Comparison of ENCODE assay signal across 22 cellular contexts in genomic region chr2:46303233-46303632, GRCh38. TPM values are rescaled to one million over a fixed set of nuclear protein-coding genes. Genes with fewer than 3 reads are reported as not detected.
DNase-seq lines count a peak whose midpoint lies in the region; ATAC-seq and TF ChIP-seq lines count a peak whose summit lies in the region.
"Had no signal": no experiment of that assay in that cellular context is flagged by ENCODE, and none has a peak within 500 bp of the region (broad histone marks: within the 10 kb centered on the region; RNA-seq: fewer than 3 reads in every experiment).

No MANE protein-coding gene starts in this region.

- H3K4me1 Mint-ChIP-seq in activated T-cell treated with anti-CD3 and anti-CD28 coated beads, Interleukin-2, amount 50 U/mL, for 4 hours (ENCODE audit: low read depth): peaks cover 43% of the 10 kb centered on the region

- H3K36me3 ChIP-seq in esophagus squamous epithelium (no peaks in the 10 kb centered on the region), parathyroid adenoma (ENCODE audit: control insufficient read depth, insufficient read depth, low read length) (no peaks in the 10 kb centered on the region)
- H3K36me3 ChIP-seq: neutrophil, Peyer's patch had no signal

- H3K4me2 ChIP-seq in parathyroid adenoma (ENCODE audit: low read length): peak overlapping the region; percentile 4

- no peak overlapping the region for H2AFZ ChIP-seq in parathyroid adenoma

- TF ChIP-seq CTCF in esophagus squamous epithelium (IDR thresholded peaks at IDR 0.05): no peak
- TF ChIP-seq CTCF in parathyroid adenoma (IDR thresholded peaks at IDR 0.05): no peak
- TF ChIP-seq CTCF in GM13977 (IDR thresholded peaks at IDR 0.05; ENCODE audit: extremely low read depth, insufficient read depth, missing control alignments): no peak

- H3K4me1 ChIP-seq in right cardiac atrium (ENCODE audit: control insufficient read depth, insufficient read depth, low read length) (peaks cover 28% of the 10 kb centered on the region), esophagus squamous epithelium (peaks cover 27 to 90% (median 70%) of the 10 kb centered on the region in 3 donors), parathyroid adenoma (peaks cover 27% of the 10 kb centered on the region)

- no peaks in the 10 kb centered on the region for H3K9me3 ChIP-seq in right cardiac atrium (ENCODE audit: control insufficient read depth, low read length)
- no peaks in the 10 kb centered on the region for H3K9me3 ChIP-seq in esophagus squamous epithelium
- H3K9me3 ChIP-seq in parathyroid adenoma (ENCODE audit: control insufficient read depth, low read length): no peaks in the 10 kb centered on the region
- H3K9me3 ChIP-seq: neutrophil had no signal

- intact Hi-C loops in right cardiac atrium (cut with DNase I): loop anchor here in 2 of 4 donors (10.0 kb wide), 2 partner anchors 52 to 62 kb away; no protein-coding TSS in a partner anchor
- intact Hi-C loops in Right ventricle myocardium superior (cut with DNase I): no loop called here
- intact Hi-C loops in esophagus squamous epithelium (cut with DNase I): loop anchor here (10.0 kb wide), 1 partner anchor 62 kb away; no protein-coding TSS in a partner anchor

- H3K27me3 Mint-ChIP-seq in activated T-cell treated with anti-CD3 and anti-CD28 coated beads, Interleukin-2, amount 50 U/mL, for 4 hours (ENCODE audit: low read depth): peaks cover 70% of the 10 kb centered on the region

- DNase-seq in right cardiac atrium (no peak), Right ventricle myocardium superior (no peak), esophagus squamous epithelium (lab: John Stamatoyannopoulos, UW) (no peak), GM13977 (ENCODE audit: low spot score) (no peak), glomerular visceral epithelial cell (ENCODE audit: extremely low spot score) (no peak), COLO668 (lab: John Stamatoyannopoulos, UW; ENCODE audit: unreplicated experiment) (no peak)
- no peak for DNase-seq in activated T-cell treated with anti-CD3 and anti-CD28 coated beads, Interleukin-2, amount 50 U/mL, for 4 hours
- DNase-seq: activated CD4-positive, alpha-beta T cell treated with anti-CD3 and anti-CD28 coated beads, Interleukin-2, amount 10 ng/mL, durations not matched to agents 24 days and 14 days; CD4-positive, alpha-beta T cell; H7; head of caudate nucleus; immature natural killer cell; NCI-H1417; NCI-H510A; Peyer's patch; stimulated activated CD4-positive, alpha-beta T cell treated with anti-CD3 and anti-CD28 coated beads, Interleukin-4, amount 100 ng/mL, for 24 hours; stimulated activated naive CD8-positive, alpha-beta T cell treated with anti-CD3 and anti-CD28 coated beads, Interleukin-15, Interleukin-2, amounts not matched to agents 100 U/mL and 50 U/mL, for 24 hours had no signal

- H3K4me3 ChIP-seq in right cardiac atrium (ENCODE audit: low read length) (peak overlapping the region; percentile 14), esophagus squamous epithelium (peak overlapping the region in 2 of 4 donors; percentile 1 to 33), parathyroid adenoma (ENCODE audit: low read depth, low read length) (no peak overlapping the region)
- H3K4me3 ChIP-seq: Peyer's patch had no signal

- peak overlapping the region; percentile 25 for H3K27ac ChIP-seq in right cardiac atrium (ENCODE audit: low read length)
- H3K27ac ChIP-seq in esophagus squamous epithelium: peak overlapping the region in 3 of 4 donors; percentile 37 to 95 (median 71)
- no peak overlapping the region for H3K27ac ChIP-seq in parathyroid adenoma
- H3K27ac ChIP-seq: neutrophil, VCaP had no signal

- H3K27me3 ChIP-seq in right cardiac atrium (ENCODE audit: control insufficient read depth, insufficient read depth): no peaks in the 10 kb centered on the region
- no peaks in the 10 kb centered on the region for H3K27me3 ChIP-seq in esophagus squamous epithelium
- no peaks in the 10 kb centered on the region for H3K27me3 ChIP-seq in parathyroid adenoma (ENCODE audit: control insufficient read depth, insufficient read depth, low read length)
- H3K27me3 ChIP-seq: Peyer's patch had no signal

- TF ChIP-seq POLR2A in esophagus squamous epithelium (IDR thresholded peaks at IDR 0.05): no peak

- H3K36me3 Mint-ChIP-seq in activated T-cell treated with anti-CD3 and anti-CD28 coated beads, Interleukin-2, amount 50 U/mL, for 4 hours (ENCODE audit: insufficient read depth): no peaks in the 10 kb centered on the region
- H3K36me3 Mint-ChIP-seq: immature natural killer cell had no signal

- in situ Hi-C loops in GM13977 (cut with MboI; ENCODE audit: low pct_unique_long_range_greater_than_20kb, low sequenced_read_pairs, unreplicated experiment): no loop called here

- ATAC-seq in right cardiac atrium: peak in 1 of 2 donors; percentile 22
- no peak for ATAC-seq in Right ventricle myocardium superior (ENCODE audit: poor library complexity)
- ATAC-seq in activated T-cell treated with anti-CD3 and anti-CD28 coated beads, Interleukin-2, amount 50 U/mL, for 4 hours: no peak
- ATAC-seq: activated naive CD4-positive, alpha-beta T cell treated with anti-CD3 and anti-CD28 coated beads, Interleukin-2, amount 50 U/mL, for 72 hours; activated T-helper 17 cell treated with anti-CD3 and anti-CD28 coated beads, Interleukin-2, amount 50 U/mL, for 72 hours; stimulated activated naive CD8-positive, alpha-beta T cell treated with anti-CD3 and anti-CD28 coated beads, Interleukin-15, Interleukin-2, amounts not matched to agents 100 U/mL and 50 U/mL, for 24 hours had no signal

- peaks cover 66% of the 10 kb centered on the region for H3K79me2 ChIP-seq in parathyroid adenoma

- H3K4me3 Mint-ChIP-seq in activated T-cell treated with anti-CD3 and anti-CD28 coated beads, Interleukin-2, amount 50 U/mL, for 4 hours: no peak overlapping the region
- H3K4me3 Mint-ChIP-seq: activated CD4-positive, alpha-beta T cell treated with anti-CD3 and anti-CD28 coated beads, Interleukin-2, amount 10 ng/mL, durations not matched to agents 24 days and 14 days; activated T-helper 17 cell treated with anti-CD3 and anti-CD28 coated beads, Interleukin-2, amount 50 U/mL, for 72 hours; CD4-positive, alpha-beta T cell; immature natural killer cell had no signal

- WGBS in right cardiac atrium: 48% methylated on average over 3 of the region's 3 CpGs
- WGBS in esophagus squamous epithelium, 2 donors: 67 to 71% methylated on average over 3 of the region's 3 CpGs

- H3K9ac ChIP-seq in parathyroid adenoma: no peak overlapping the region

- peaks cover 3% of the 10 kb centered on the region for H3K9me3 Mint-ChIP-seq in activated T-cell treated with anti-CD3 and anti-CD28 coated beads, Interleukin-2, amount 50 U/mL, for 4 hours
- H3K9me3 Mint-ChIP-seq: activated naive CD4-positive, alpha-beta T cell treated with anti-CD3 and anti-CD28 coated beads, Interleukin-2, amount 50 U/mL, for 72 hours; activated T-helper 17 cell treated with anti-CD3 and anti-CD28 coated beads, Interleukin-2, amount 50 U/mL, for 72 hours; CD4-positive, alpha-beta T cell; immature natural killer cell had no signal

RNA-seq across cellular contexts. Expression of gene EPAS1, which starts 6.0 kb away (rescaled TPM):
- 100 to 1,000 TPM; 210 to 340 (median 268) TPM for total RNA-seq in right cardiac atrium
- polyA plus RNA-seq in right cardiac atrium: 149 TPM
- 200 TPM for total RNA-seq in Right ventricle myocardium superior
- 100 to 1,000 TPM in 2 of 4 donors, 10 to 100 TPM in 2; 86.7 to 151 (median 105) TPM for total RNA-seq in esophagus squamous epithelium
- 10 to 100 TPM in 1 of 3 donors, 1 to 10 TPM in 2; 7.0 to 15.5 (median 7.0) TPM for total RNA-seq in activated T-cell treated with anti-CD3 and anti-CD28 coated beads, Interleukin-2, amount 50 U/mL, for 4 hours

Comparison
In these comparisons a context has a peak if more than half of its experiments do, and no peak if none do; other contexts are left out.
1. RNA of gene EPAS1, which starts 6.0 kb away (total RNA-seq): 210 to 340 TPM in right cardiac atrium, 200 TPM in Right ventricle myocardium superior (single experiment) and 86.7 to 151 TPM in esophagus squamous epithelium; 7.0 to 15.5 TPM in activated T-cell treated with anti-CD3 and anti-CD28 coated beads, Interleukin-2, amount 50 U/mL, for 4 hours; every median in the first group is over 4 times any median in the second.